Comparison of ENCODE assay signal across 12 cellular contexts in genomic region chr17:45320349-45320930, GRCh38. TPM values are rescaled to one million over a fixed set of nuclear protein-coding genes. Genes with fewer than 3 reads are reported as not detected.
DNase-seq lines count a peak whose midpoint lies in the region; ATAC-seq, FAIRE-seq and TF ChIP-seq lines count a peak whose summit lies in the region.
"Had no signal": no experiment of that assay in that cellular context is flagged by ENCODE, and none has a peak within 500 bp of the region (broad histone marks: within the 10 kb centered on the region; RNA-seq: fewer than 3 reads in every experiment).

No MANE protein-coding gene starts in this region.

- H3K4me1 ChIP-seq in kidney (ENCODE audit: control insufficient read depth in 1 of 2, insufficient read depth in 1 of 2, low read depth in 1 of 2, low read length in 2 of 2): peaks cover 4 to 8% of the 10 kb centered on the region in 2 donors

- no peak overlapping the region for H3K4me3 ChIP-seq in kidney (ENCODE audit: low read length in 2 of 2)

- H3K9ac ChIP-seq in kidney (ENCODE audit: low read length in 2 of 2): no peak overlapping the region

- H3K27ac Mint-ChIP-seq in activated naive CD8-positive, alpha-beta T cell treated with anti-CD3 and anti-CD28 coated beads, Interleukin-2, amount 10 ng/mL, durations not matched to agents 7 days and 5 days: peak overlapping the region; percentile 46
- no peak overlapping the region for H3K27ac Mint-ChIP-seq in activated naive CD8-positive, alpha-beta T cell treated with anti-CD3 and anti-CD28 coated beads for 36 hours
- peak overlapping the region; percentile 28 for H3K27ac Mint-ChIP-seq in activated T-helper 17 cell treated with anti-CD3 and anti-CD28 coated beads, Interleukin-2, amount 50 U/mL, for 72 hours
- no peak overlapping the region for H3K27ac Mint-ChIP-seq in WTC11
- no peak overlapping the region for H3K27ac Mint-ChIP-seq in activated CD8-positive, alpha-beta T cell treated with anti-CD3 and anti-CD28 coated beads for 36 hours
- H3K27ac Mint-ChIP-seq: endodermal cell had no signal

- CTCF ChIA-PET in WTC11 (lab: Charles Lee): interaction anchor here (0.6 to 2.4 kb wide), 4 partner anchors 43 to 65 kb away, joined by 3 to 9 read pairs (median 3); no protein-coding TSS in a partner anchor
- CTCF ChIA-PET in activated CD8-positive, alpha-beta T cell treated with anti-CD3 and anti-CD28 coated beads for 36 hours (lab: Charles Lee): interaction anchor here (1.3 to 6.0 kb wide), 4 partner anchors 14 to 65 kb away, joined by 4 to 56 read pairs (median 12); no protein-coding TSS in a partner anchor

- no peak for FAIRE-seq in kidney (lab: Jason Lieb, UNC)
- no peak for FAIRE-seq in urothelium cell line (lab: Jason Lieb, UNC)

- peak overlapping the region in 1 of 2 donors; percentile 36 for H3K27ac ChIP-seq in kidney (ENCODE audit: low read depth in 2 of 2, low read length in 2 of 2)

- H3K36me3 ChIP-seq in kidney (ENCODE audit: control insufficient read depth in 1 of 2, insufficient read depth in 2 of 2, low read length in 2 of 2): no peaks in the 10 kb centered on the region

- no peaks in the 10 kb centered on the region for H3K9me3 Mint-ChIP-seq in activated naive CD8-positive, alpha-beta T cell treated with anti-CD3 and anti-CD28 coated beads, Interleukin-2, amount 10 ng/mL, durations not matched to agents 7 days and 5 days
- H3K9me3 Mint-ChIP-seq in activated naive CD8-positive, alpha-beta T cell treated with anti-CD3 and anti-CD28 coated beads for 36 hours: no peaks in the 10 kb centered on the region
- no peaks in the 10 kb centered on the region for H3K9me3 Mint-ChIP-seq in activated T-helper 17 cell treated with anti-CD3 and anti-CD28 coated beads, Interleukin-2, amount 50 U/mL, for 72 hours
- H3K9me3 Mint-ChIP-seq in WTC11: no peaks in the 10 kb centered on the region
- no peaks in the 10 kb centered on the region for H3K9me3 Mint-ChIP-seq in activated CD8-positive, alpha-beta T cell treated with anti-CD3 and anti-CD28 coated beads for 36 hours
- H3K9me3 Mint-ChIP-seq: endodermal cell had no signal

- peaks cover 41% of the 10 kb centered on the region for H3K4me1 Mint-ChIP-seq in activated naive CD8-positive, alpha-beta T cell treated with anti-CD3 and anti-CD28 coated beads, Interleukin-2, amount 10 ng/mL, durations not matched to agents 7 days and 5 days
- peaks cover 45% of the 10 kb centered on the region for H3K4me1 Mint-ChIP-seq in activated naive CD8-positive, alpha-beta T cell treated with anti-CD3 and anti-CD28 coated beads for 36 hours
- H3K4me1 Mint-ChIP-seq in activated T-helper 17 cell treated with anti-CD3 and anti-CD28 coated beads, Interleukin-2, amount 50 U/mL, for 72 hours: peaks cover 46% of the 10 kb centered on the region
- H3K4me1 Mint-ChIP-seq in WTC11: peaks cover 12% of the 10 kb centered on the region
- peaks cover 44% of the 10 kb centered on the region for H3K4me1 Mint-ChIP-seq in activated CD8-positive, alpha-beta T cell treated with anti-CD3 and anti-CD28 coated beads for 36 hours (ENCODE audit: low read depth)

- no peak for TF ChIP-seq CTCF in kidney (IDR thresholded peaks at IDR 0.05; ENCODE audit: borderline replicate concordance, extremely low read depth, insufficient read depth)
- no peak for TF ChIP-seq CTCF in WTC11 (IDR thresholded peaks at IDR 0.05)
- TF ChIP-seq CTCF in activated CD8-positive, alpha-beta T cell treated with anti-CD3 and anti-CD28 coated beads for 36 hours (IDR thresholded peaks at IDR 0.05): no peak

- H3K9me3 ChIP-seq in kidney (ENCODE audit: control insufficient read depth in 1 of 2, low read length in 2 of 2): no peaks in the 10 kb centered on the region

- no peaks in the 10 kb centered on the region for H3K27me3 Mint-ChIP-seq in activated naive CD8-positive, alpha-beta T cell treated with anti-CD3 and anti-CD28 coated beads, Interleukin-2, amount 10 ng/mL, durations not matched to agents 7 days and 5 days
- peaks cover 3% of the 10 kb centered on the region for H3K27me3 Mint-ChIP-seq in activated naive CD8-positive, alpha-beta T cell treated with anti-CD3 and anti-CD28 coated beads for 36 hours
- no peaks in the 10 kb centered on the region for H3K27me3 Mint-ChIP-seq in activated T-helper 17 cell treated with anti-CD3 and anti-CD28 coated beads, Interleukin-2, amount 50 U/mL, for 72 hours
- peaks cover 41% of the 10 kb centered on the region for H3K27me3 Mint-ChIP-seq in WTC11 (ENCODE audit: low read depth)
- no peaks in the 10 kb centered on the region for H3K27me3 Mint-ChIP-seq in activated CD8-positive, alpha-beta T cell treated with anti-CD3 and anti-CD28 coated beads for 36 hours

- POLR2A ChIA-PET in activated naive CD8-positive, alpha-beta T cell treated with anti-CD3 and anti-CD28 coated beads, Interleukin-2, amount 10 ng/mL, durations not matched to agents 7 days and 5 days (lab: Charles Lee): interaction anchor here (1.4 kb wide), 1 partner anchor 102 kb away, joined by 4 read pairs; no protein-coding TSS in a partner anchor
- POLR2A ChIA-PET in WTC11 (lab: Charles Lee): no interaction called here
- POLR2A ChIA-PET in activated CD8-positive, alpha-beta T cell treated with anti-CD3 and anti-CD28 coated beads for 36 hours (lab: Charles Lee): interaction anchor here (0.6 to 15.9 kb wide), 6 partner anchors 9 to 94 kb away, joined by 3 to 211 read pairs (median 8); partner anchors contain the start of gene FMNL1

- H3K36me3 Mint-ChIP-seq in activated naive CD8-positive, alpha-beta T cell treated with anti-CD3 and anti-CD28 coated beads, Interleukin-2, amount 10 ng/mL, durations not matched to agents 7 days and 5 days: peaks cover 2% of the 10 kb centered on the region
- peaks cover 8% of the 10 kb centered on the region for H3K36me3 Mint-ChIP-seq in activated naive CD8-positive, alpha-beta T cell treated with anti-CD3 and anti-CD28 coated beads for 36 hours
- H3K36me3 Mint-ChIP-seq in activated T-helper 17 cell treated with anti-CD3 and anti-CD28 coated beads, Interleukin-2, amount 50 U/mL, for 72 hours (ENCODE audit: low read depth): peaks cover 17% of the 10 kb centered on the region
- no peaks in the 10 kb centered on the region for H3K36me3 Mint-ChIP-seq in WTC11
- H3K36me3 Mint-ChIP-seq in activated CD8-positive, alpha-beta T cell treated with anti-CD3 and anti-CD28 coated beads for 36 hours (ENCODE audit: low read depth): peaks cover 10% of the 10 kb centered on the region

- no peak for DNase-seq in activated naive CD8-positive, alpha-beta T cell treated with anti-CD3 and anti-CD28 coated beads, Interleukin-2, amount 10 ng/mL, durations not matched to agents 7 days and 5 days
- no peak for DNase-seq in activated naive CD8-positive, alpha-beta T cell treated with anti-CD3 and anti-CD28 coated beads for 36 hours
- DNase-seq in kidney: peak; percentile 23
- DNase-seq in urothelium cell line (ENCODE audit: low spot score): peak; percentile 42
- DNase-seq in WTC11 (ENCODE audit: low spot score): no peak
- DNase-seq in activated CD8-positive, alpha-beta T cell treated with anti-CD3 and anti-CD28 coated beads for 36 hours: no peak
- no peak for DNase-seq in DMS 273 treated with DMSO at 0.1 percent for 48 hours (lab: John Stamatoyannopoulos, UW)
- DNase-seq: endodermal cell had no signal

- peak overlapping the region; percentile 25 for H3K4me3 Mint-ChIP-seq in activated naive CD8-positive, alpha-beta T cell treated with anti-CD3 and anti-CD28 coated beads, Interleukin-2, amount 10 ng/mL, durations not matched to agents 7 days and 5 days
- no peak overlapping the region for H3K4me3 Mint-ChIP-seq in activated naive CD8-positive, alpha-beta T cell treated with anti-CD3 and anti-CD28 coated beads for 36 hours
- peak overlapping the region; percentile 44 for H3K4me3 Mint-ChIP-seq in activated T-helper 17 cell treated with anti-CD3 and anti-CD28 coated beads, Interleukin-2, amount 50 U/mL, for 72 hours
- H3K4me3 Mint-ChIP-seq in WTC11: no peak overlapping the region
- H3K4me3 Mint-ChIP-seq in activated CD8-positive, alpha-beta T cell treated with anti-CD3 and anti-CD28 coated beads for 36 hours: no peak overlapping the region
- H3K4me3 Mint-ChIP-seq: CD14-positive monocyte, endodermal cell had no signal

- intact Hi-C loops in kidney (cut with DNase I): no loop called here
- intact Hi-C loops in activated CD8-positive, alpha-beta T cell treated with anti-CD3 and anti-CD28 coated beads for 36 hours (cut with micrococcal nuclease): no loop called here

- ATAC-seq in activated naive CD8-positive, alpha-beta T cell treated with anti-CD3 and anti-CD28 coated beads, Interleukin-2, amount 10 ng/mL, durations not matched to agents 7 days and 5 days (ENCODE audit: low read depth): no peak
- no peak for ATAC-seq in activated T-helper 17 cell treated with anti-CD3 and anti-CD28 coated beads, Interleukin-2, amount 50 U/mL, for 72 hours (replicated peaks)
- ATAC-seq in WTC11: no peak
- ATAC-seq in activated CD8-positive, alpha-beta T cell treated with anti-CD3 and anti-CD28 coated beads for 36 hours: no peak

TF ChIP-seq in WTC11, 78 proteins besides CTCF, POLR2A, EP300 and RAD21:
- no peak for TF ChIP-seq IRF2 (CRISPR knock-in tag; IDR thresholded peaks at IDR 0.05; ENCODE audit: borderline replicate concordance, low read depth)

RNA-seq across cellular contexts. Expression of gene MAP3K14, which starts 3.6 kb away (rescaled TPM):
- total RNA-seq in activated naive CD8-positive, alpha-beta T cell treated with anti-CD3 and anti-CD28 coated beads, Interleukin-2, amount 10 ng/mL, durations not matched to agents 7 days and 5 days: 10 to 100 TPM; 25.9 to 33.7 TPM
- 10 to 100 TPM; 27.1 to 28.3 TPM for total RNA-seq in activated naive CD8-positive, alpha-beta T cell treated with anti-CD3 and anti-CD28 coated beads for 36 hours
- total RNA-seq in activated T-helper 17 cell treated with anti-CD3 and anti-CD28 coated beads, Interleukin-2, amount 50 U/mL, for 72 hours: 10 to 100 TPM; 36.3 to 49.5 TPM
- total RNA-seq in kidney (24.5 TPM), WTC11 (2021) (3.3 to 4.0 TPM (median 3.8 TPM) in 3 replicates)
- 7.6 TPM for polyA plus RNA-seq in kidney (ENCODE audit: insufficient read depth, low read depth, low replicate concordance)
- total RNA-seq in activated CD8-positive, alpha-beta T cell treated with anti-CD3 and anti-CD28 coated beads for 36 hours: 10 to 100 TPM; 31.6 to 31.9 TPM

RNA-seq across cellular contexts. Expression of gene SPATA32, which starts 58.5 kb away (rescaled TPM):
- total RNA-seq in activated naive CD8-positive, alpha-beta T cell treated with anti-CD3 and anti-CD28 coated beads, Interleukin-2, amount 10 ng/mL, durations not matched to agents 7 days and 5 days: under 1 TPM; 0.53 to 0.65 TPM
- under 1 TPM; 0.62 to 0.68 TPM for total RNA-seq in activated naive CD8-positive, alpha-beta T cell treated with anti-CD3 and anti-CD28 coated beads for 36 hours
- under 1 TPM; 0.13 to 0.32 TPM for total RNA-seq in activated T-helper 17 cell treated with anti-CD3 and anti-CD28 coated beads, Interleukin-2, amount 50 U/mL, for 72 hours
- total RNA-seq in kidney (not detected), WTC11 (2021) (0.14 to 0.15 TPM in 2 of 3 replicates, not detected in the other)
- polyA plus RNA-seq in kidney (ENCODE audit: insufficient read depth, low read depth, low replicate concordance): not detected
- total RNA-seq in activated CD8-positive, alpha-beta T cell treated with anti-CD3 and anti-CD28 coated beads for 36 hours: under 1 TPM; 0.27 to 0.63 TPM
- total RNA-seq: liver, urinary bladder had no signal
- polyA plus RNA-seq: CD14-positive monocyte, liver, urinary bladder had no signal

Comparison
In these comparisons a context has a peak if more than half of its experiments do, and no peak if none do; other contexts are left out.
1. H3K27ac Mint-ChIP-seq: peak in activated naive CD8-positive, alpha-beta T cell treated with anti-CD3 and anti-CD28 coated beads, Interleukin-2, amount 10 ng/mL, durations not matched to agents 7 days and 5 days (single experiment) and activated T-helper 17 cell treated with anti-CD3 and anti-CD28 coated beads, Interleukin-2, amount 50 U/mL, for 72 hours (single experiment); none in activated naive CD8-positive, alpha-beta T cell treated with anti-CD3 and anti-CD28 coated beads for 36 hours (single experiment), WTC11 (single experiment) and activated CD8-positive, alpha-beta T cell treated with anti-CD3 and anti-CD28 coated beads for 36 hours (single experiment).
2. H3K4me3 Mint-ChIP-seq: peak in activated naive CD8-positive, alpha-beta T cell treated with anti-CD3 and anti-CD28 coated beads, Interleukin-2, amount 10 ng/mL, durations not matched to agents 7 days and 5 days (single experiment) and activated T-helper 17 cell treated with anti-CD3 and anti-CD28 coated beads, Interleukin-2, amount 50 U/mL, for 72 hours (single experiment); none in activated naive CD8-positive, alpha-beta T cell treated with anti-CD3 and anti-CD28 coated beads for 36 hours (single experiment), WTC11 (single experiment) and activated CD8-positive, alpha-beta T cell treated with anti-CD3 and anti-CD28 coated beads for 36 hours (single experiment).
3. DNase-seq: peak in kidney (single experiment) and urothelium cell line (single experiment); none in activated naive CD8-positive, alpha-beta T cell treated with anti-CD3 and anti-CD28 coated beads, Interleukin-2, amount 10 ng/mL, durations not matched to agents 7 days and 5 days (single experiment), activated naive CD8-positive, alpha-beta T cell treated with anti-CD3 and anti-CD28 coated beads for 36 hours (single experiment), WTC11 (single experiment), activated CD8-positive, alpha-beta T cell treated with anti-CD3 and anti-CD28 coated beads for 36 hours (single experiment) and DMS 273 treated with DMSO at 0.1 percent for 48 hours (single experiment).